ENCODE assay signal across 12 cellular contexts in genomic region chr14:55327179-55327578, GRCh38. TPM values are rescaled to one million over a fixed set of nuclear protein-coding genes. Genes with fewer than 3 reads are reported as not detected.
DNase-seq lines count a peak whose midpoint lies in the region; ATAC-seq and TF ChIP-seq lines count a peak whose summit lies in the region.
"Had no signal": no experiment of that assay in that cellular context is flagged by ENCODE, and none has a peak within 500 bp of the region (broad histone marks: within the 10 kb centered on the region; RNA-seq: fewer than 3 reads in every experiment).

No MANE protein-coding gene starts in this region.

- no peak overlapping the region for H3K27ac ChIP-seq in aorta (ENCODE audit: low read depth in 1 of 2, low read length in 2 of 2)
- H3K27ac ChIP-seq: body of pancreas had no signal

- H3K9me3 ChIP-seq in aorta (ENCODE audit: control insufficient read depth, low read length): no peaks in the 10 kb centered on the region
- H3K9me3 ChIP-seq: body of pancreas had no signal

- H3K27ac Mint-ChIP-seq in mesothelial cell of epicardium: peak overlapping the region; percentile 89

- no peak for TF ChIP-seq CTCF in mesothelial cell of epicardium (IDR thresholded peaks at IDR 0.05; ENCODE audit: unreplicated experiment)

- DNase-seq in NCI-H526 (lab: John Stamatoyannopoulos, UW) (peak; percentile 13 to 36), NCI-H526 treated with DMSO at 0.1 percent for 48 hours (lab: John Stamatoyannopoulos, UW) (no peak), mesothelial cell of epicardium (ENCODE audit: low spot score in 2 of 2, unreplicated experiment in 2 of 2) (no peak), GM19240 (ENCODE audit: insufficient read length, low spot score) (no peak), COLO829 (ENCODE audit: low spot score) (no peak), aorta (no peak)
- DNase-seq: 8988T, body of pancreas, mammary epithelial cell, NCI-H748 treated with DMSO at 0.1 percent for 48 hours had no signal

- H3K36me3 Mint-ChIP-seq in mesothelial cell of epicardium: peaks cover 12% of the 10 kb centered on the region

- ATAC-seq in GM21526 (IDR thresholded peaks at IDR 0.05; ENCODE audit: low FRiP score, unreplicated experiment): peak; percentile 81
- peak; percentile 73 for ATAC-seq in HG03442 (IDR thresholded peaks at IDR 0.05; ENCODE audit: unreplicated experiment)
- ATAC-seq in aorta (ENCODE audit: low FRiP score): no peak
- ATAC-seq: body of pancreas had no signal

- H3K4me3 ChIP-seq in aorta (ENCODE audit: low read length in 2 of 2): no peak overlapping the region
- H3K4me3 ChIP-seq: body of pancreas had no signal

- no peaks in the 10 kb centered on the region for H3K36me3 ChIP-seq in aorta (ENCODE audit: control insufficient read depth in 1 of 2, insufficient read depth in 2 of 2, low read length in 1 of 2)

- no peaks in the 10 kb centered on the region for H3K27me3 Mint-ChIP-seq in mesothelial cell of epicardium (ENCODE audit: low read depth)

- 89 to 95% methylated on average over 1 of the region's 1 CpG for WGBS in aorta, 2 donors

- H3K4me1 ChIP-seq in aorta (ENCODE audit: control insufficient read depth in 1 of 2, insufficient read depth in 2 of 2, low read length in 2 of 2): peaks cover 0 to 5% of the 10 kb centered on the region in 2 donors

- peaks cover 48% of the 10 kb centered on the region for H3K4me1 Mint-ChIP-seq in mesothelial cell of epicardium

- peaks cover 9% of the 10 kb centered on the region for H3K9me3 Mint-ChIP-seq in mesothelial cell of epicardium

- H3K4me3 Mint-ChIP-seq in mesothelial cell of epicardium: no peak overlapping the region

- no peaks in the 10 kb centered on the region for H3K27me3 ChIP-seq in aorta (ENCODE audit: control insufficient read depth in 1 of 2, insufficient read depth in 2 of 2, low read length in 1 of 2)
- H3K27me3 ChIP-seq: body of pancreas had no signal

- intact Hi-C loops in aorta (cut with DNase I): no loop called here

RNA-seq across cellular contexts. Expression of gene FBXO34, which starts 56.0 kb away (rescaled TPM):
- total RNA-seq in mesothelial cell of epicardium (35.9 to 38.7 TPM (median 38.0 TPM) in 3 replicates), aorta (10 to 100 TPM; 22.2 to 23.1 TPM)
- polyA plus RNA-seq in aorta: 1 to 10 TPM; 7.8 to 9.2 TPM

Comparison
In these comparisons a context has a peak if more than half of its experiments do, and no peak if none do; other contexts are left out.
1. DNase-seq: peak in NCI-H526 (2 of 2); none in NCI-H526 treated with DMSO at 0.1 percent for 48 hours (single experiment), mesothelial cell of epicardium (0 of 2), GM19240 (single experiment), COLO829 (single experiment) and aorta (0 of 2).